Comparison of ENCODE assay signal across 17 cellular contexts in the genomic region with DNA sequence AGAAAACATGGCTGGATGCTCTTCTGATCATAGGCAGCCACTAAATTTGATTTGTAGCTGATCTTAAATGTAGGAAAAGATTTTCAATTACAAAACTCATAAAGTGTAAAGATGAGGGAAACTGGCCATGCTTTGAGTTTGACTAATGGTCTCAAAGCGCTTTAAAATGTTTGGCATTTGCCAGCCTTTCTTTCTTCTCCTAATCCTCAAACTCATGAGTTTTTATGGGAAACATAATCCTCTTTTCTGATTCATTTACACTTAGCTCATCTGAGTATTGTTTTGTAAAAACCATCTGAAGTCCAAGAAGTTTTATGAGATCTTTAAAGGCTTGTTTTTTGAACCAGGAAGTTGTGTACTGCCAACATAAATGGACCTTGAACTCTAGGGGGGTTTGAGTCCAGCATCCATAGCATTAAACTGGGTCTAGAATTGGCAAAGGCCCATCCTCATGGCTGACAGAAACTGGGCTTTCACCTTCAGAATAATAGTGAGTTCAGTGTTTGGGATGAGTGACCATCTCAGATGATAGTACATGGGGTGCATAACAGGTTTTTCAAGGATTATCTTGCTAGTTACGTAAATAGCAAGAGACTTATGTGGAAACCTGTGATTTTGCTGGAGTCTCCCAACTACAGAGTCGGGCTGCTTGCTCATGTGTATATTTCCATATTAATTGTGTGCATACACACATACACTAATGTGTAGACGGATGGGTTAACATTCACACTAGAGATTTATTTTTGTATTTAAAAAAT. TPM values are rescaled to one million over a fixed set of nuclear protein-coding genes. Genes with fewer than 3 reads are reported as not detected.
DNase-seq lines count a peak whose midpoint lies in the region; ATAC-seq, FAIRE-seq and TF ChIP-seq lines count a peak whose summit lies in the region.
"Had no signal": no experiment of that assay in that cellular context is flagged by ENCODE, and none has a peak within 500 bp of the region (broad histone marks: within the 10 kb centered on the region; RNA-seq: fewer than 3 reads in every experiment).

No MANE protein-coding gene starts in this region.

- TF ChIP-seq CTCF in AG09309 (IDR thresholded peaks at IDR 0.05; ENCODE audit: control insufficient read depth, insufficient read depth, low read depth, low read length, missing control alignments) (no peak), HEK293 (tag by site-specific recombination; IDR thresholded peaks at IDR 0.05) (no peak), nephron progenitor cell (IDR thresholded peaks at IDR 0.05) (no peak), smooth muscle cell (IDR thresholded peaks at IDR 0.05; ENCODE audit: borderline replicate concordance, insufficient read depth, poor library complexity, severe bottlenecking) (no peak)

- H2AFZ ChIP-seq in smooth muscle cell (ENCODE audit: low read depth), result no peak overlapping the region
- H2AFZ ChIP-seq: PC-9 had no signal

- no peak for FAIRE-seq in urothelium cell line (lab: Jason Lieb, UNC)
- FAIRE-seq: HepG2 had no signal

- no peak overlapping the region for H3K9ac ChIP-seq in smooth muscle cell (ENCODE audit: low read depth)

- peaks cover 4% of the 10 kb centered on the region for H3K9me3 Mint-ChIP-seq in nephron progenitor cell
- H3K9me3 Mint-ChIP-seq: CD4-positive, alpha-beta T cell had no signal

- CTCF ChIA-PET in HEK293 (lab: Yijun Ruan, JAX), result interaction anchor here (0.7 to 1.0 kb wide), 2 partner anchors 12 to 498 kb away, joined by 4 read pairs; no protein-coding TSS in a partner anchor

- H4K20me1 ChIP-seq in smooth muscle cell (ENCODE audit: low read depth), result no peaks in the 10 kb centered on the region

- no peaks in the 10 kb centered on the region for H3K27me3 ChIP-seq in smooth muscle cell (ENCODE audit: low read depth)

- no peaks in the 10 kb centered on the region for H3K9me3 ChIP-seq in HEK293 (ENCODE audit: control insufficient read depth, insufficient read depth, low read depth, low read length)
- H3K9me3 ChIP-seq in smooth muscle cell (replicated peaks; ENCODE audit: low read depth), result no peaks in the 10 kb centered on the region

- no peak overlapping the region for H3K4me3 Mint-ChIP-seq in nephron progenitor cell
- H3K4me3 Mint-ChIP-seq: CD4-positive, alpha-beta T cell had no signal

- peaks cover 5% of the 10 kb centered on the region for H3K36me3 Mint-ChIP-seq in nephron progenitor cell (ENCODE audit: low read depth)

- ATAC-seq in HG02840 (IDR thresholded peaks at IDR 0.05; ENCODE audit: low FRiP score, unreplicated experiment) (no peak), HG03571 (IDR thresholded peaks at IDR 0.05; ENCODE audit: unreplicated experiment) (no peak)
- ATAC-seq: HepG2 had no signal

- peak overlapping the region; percentile 34 for H3K27ac Mint-ChIP-seq in nephron progenitor cell
- H3K27ac Mint-ChIP-seq: CD4-positive, alpha-beta T cell had no signal

- H3K4me2 ChIP-seq in smooth muscle cell, result no peak overlapping the region
- H3K4me2 ChIP-seq: PC-9 had no signal

- no peaks in the 10 kb centered on the region for H3K36me3 ChIP-seq in HEK293 (ENCODE audit: control insufficient read depth in 2 of 2, insufficient read depth in 1 of 2, low read length in 2 of 2)
- no peaks in the 10 kb centered on the region for H3K36me3 ChIP-seq in smooth muscle cell (ENCODE audit: low read depth)

- 89% methylated on average over 4 of the region's 4 CpGs for WGBS in smooth muscle cell (ENCODE audit: low lambda C conversion rate)

- H3F3A ChIP-seq in smooth muscle cell (ENCODE audit: low read depth), result no peaks in the 10 kb centered on the region

- POLR2A ChIA-PET in HEK293 (lab: Yijun Ruan, JAX), result no interaction called here

- peaks cover 13% of the 10 kb centered on the region for H3K4me1 ChIP-seq in HEK293 (ENCODE audit: control insufficient read depth, insufficient read depth, low read length)
- H3K4me1 ChIP-seq in smooth muscle cell (ENCODE audit: low read depth), result peaks cover 16% of the 10 kb centered on the region

- H3K4me1 Mint-ChIP-seq in nephron progenitor cell, result peaks cover 24% of the 10 kb centered on the region

- peaks cover 5% of the 10 kb centered on the region for H3K27me3 Mint-ChIP-seq in nephron progenitor cell (ENCODE audit: low read depth, poor library complexity)

- H3K27ac ChIP-seq in HEK293 (ENCODE audit: extremely low read depth, low read depth, low read length) (no peak overlapping the region), smooth muscle cell (ENCODE audit: low read depth) (no peak overlapping the region)
- H3K27ac ChIP-seq: PC-9 had no signal

- H3K4me3 ChIP-seq in AG09309 (ENCODE audit: control insufficient read depth, low read depth, low read length) (no peak overlapping the region), HEK293 (ENCODE audit: low read depth, low read length) (no peak overlapping the region), smooth muscle cell (no peak overlapping the region)
- H3K4me3 ChIP-seq: PC-9 had no signal

- no peaks in the 10 kb centered on the region for H3K79me2 ChIP-seq in smooth muscle cell (ENCODE audit: low read depth)

- DNase-seq in AG09309 (ENCODE audit: low read depth), result peak; percentile 11
- DNase-seq in ecto neural progenitor cell (ENCODE audit: low spot score), result peak; percentile 13
- DNase-seq in nephron progenitor cell, result no peak
- DNase-seq in urothelium cell line (ENCODE audit: low spot score), result no peak
- no peak for DNase-seq in smooth muscle cell (lab: John Stamatoyannopoulos, UW; ENCODE audit: unreplicated experiment)
- DNase-seq: CD4-positive, alpha-beta T cell; GOT3; MV-4-11; NCI-H1417 treated with DMSO at 0.1 percent for 48 hours; NCI-H2081 treated with DMSO at 0.1 percent for 48 hours; NCI-H526 treated with DMSO at 0.1 percent for 48 hours; PC-9; Right ventricle myocardium superior had no signal

TF ChIP-seq in HEK293, 187 proteins besides CTCF, POLR2A, EP300 and RAD21:
- TF ChIP-seq, protein P1, sequence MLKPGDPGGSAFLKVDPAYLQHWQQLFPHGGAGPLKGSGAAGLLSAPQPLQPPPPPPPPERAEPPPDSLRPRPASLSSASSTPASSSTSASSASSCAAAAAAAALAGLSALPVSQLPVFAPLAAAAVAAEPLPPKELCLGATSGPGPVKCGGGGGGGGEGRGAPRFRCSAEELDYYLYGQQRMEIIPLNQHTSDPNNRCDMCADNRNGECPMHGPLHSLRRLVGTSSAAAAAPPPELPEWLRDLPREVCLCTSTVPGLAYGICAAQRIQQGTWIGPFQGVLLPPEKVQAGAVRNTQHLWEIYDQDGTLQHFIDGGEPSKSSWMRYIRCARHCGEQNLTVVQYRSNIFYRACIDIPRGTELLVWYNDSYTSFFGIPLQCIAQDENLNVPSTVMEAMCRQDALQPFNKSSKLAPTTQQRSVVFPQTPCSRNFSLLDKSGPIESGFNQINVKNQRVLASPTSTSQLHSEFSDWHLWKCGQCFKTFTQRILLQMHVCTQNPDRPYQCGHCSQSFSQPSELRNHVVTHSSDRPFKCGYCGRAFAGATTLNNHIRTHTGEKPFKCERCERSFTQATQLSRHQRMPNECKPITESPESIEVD (tag by site-specific recombination; IDR thresholded peaks at IDR 0.05), result peak; percentile 80
- TF ChIP-seq ZFP37 (tag by site-specific recombination; IDR thresholded peaks at IDR 0.05) (no peak), ZNF433 (tag by site-specific recombination; IDR thresholded peaks at IDR 0.05; ENCODE audit: low read depth) (no peak), GFI1B (tag by site-specific recombination; IDR thresholded peaks at IDR 0.05) (0 out of 2 replicates have a peak, but pooled peaks have one; percentile 28), ZNF239 (tag by site-specific recombination; IDR thresholded peaks at IDR 0.05) (no peak), OVOL3 (tag by site-specific recombination; IDR thresholded peaks at IDR 0.05) (no peak), ZNF394 (tag by site-specific recombination; IDR thresholded peaks at IDR 0.05; ENCODE audit: borderline replicate concordance) (no peak), FEZF1 (tag by site-specific recombination; IDR thresholded peaks at IDR 0.05) (peak; percentile 90), ZNF501 (tag by site-specific recombination; IDR thresholded peaks at IDR 0.05) (no peak), ZNF843 (tag by site-specific recombination; IDR thresholded peaks at IDR 0.05) (peak; percentile 61; the same call in 1 of the 2 replicates), ZNF544 (tag by site-specific recombination; IDR thresholded peaks at IDR 0.05) (no peak)
- TF ChIP-seq, protein P2, sequence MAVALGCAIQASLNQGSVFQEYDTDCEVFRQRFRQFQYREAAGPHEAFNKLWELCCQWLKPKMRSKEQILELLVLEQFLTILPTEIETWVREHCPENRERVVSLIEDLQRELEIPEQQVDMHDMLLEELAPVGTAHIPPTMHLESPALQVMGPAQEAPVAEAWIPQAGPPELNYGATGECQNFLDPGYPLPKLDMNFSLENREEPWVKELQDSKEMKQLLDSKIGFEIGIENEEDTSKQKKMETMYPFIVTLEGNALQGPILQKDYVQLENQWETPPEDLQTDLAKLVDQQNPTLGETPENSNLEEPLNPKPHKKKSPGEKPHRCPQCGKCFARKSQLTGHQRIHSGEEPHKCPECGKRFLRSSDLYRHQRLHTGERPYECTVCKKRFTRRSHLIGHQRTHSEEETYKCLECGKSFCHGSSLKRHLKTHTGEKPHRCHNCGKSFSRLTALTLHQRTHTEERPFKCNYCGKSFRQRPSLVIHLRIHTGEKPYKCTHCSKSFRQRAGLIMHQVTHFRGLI (tag by site-specific recombination; IDR thresholded peaks at IDR 0.05), result no peak
- TF ChIP-seq, protein P3, sequence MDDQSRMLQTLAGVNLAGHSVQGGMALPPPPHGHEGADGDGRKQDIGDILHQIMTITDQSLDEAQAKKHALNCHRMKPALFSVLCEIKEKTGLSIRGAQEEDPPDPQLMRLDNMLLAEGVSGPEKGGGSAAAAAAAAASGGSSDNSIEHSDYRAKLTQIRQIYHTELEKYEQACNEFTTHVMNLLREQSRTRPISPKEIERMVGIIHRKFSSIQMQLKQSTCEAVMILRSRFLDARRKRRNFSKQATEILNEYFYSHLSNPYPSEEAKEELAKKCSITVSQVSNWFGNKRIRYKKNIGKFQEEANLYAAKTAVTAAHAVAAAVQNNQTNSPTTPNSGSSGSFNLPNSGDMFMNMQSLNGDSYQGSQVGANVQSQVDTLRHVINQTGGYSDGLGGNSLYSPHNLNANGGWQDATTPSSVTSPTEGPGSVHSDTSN (CRISPR knock-in tag; IDR thresholded peaks at IDR 0.05), result no peak
TF ChIP-seq in HEK293: peak in this region for 4.

RNA-seq across cellular contexts. Expression of a gene that starts 3.8 kb away (rescaled TPM):
- 250 and 307 TPM in 2 replicates for total RNA-seq in smooth muscle cell
- polyA plus RNA-seq in smooth muscle cell, result 114 and 146 TPM in 2 replicates

Comparison
In these comparisons a context has a peak if more than half of its experiments do, and no peak if none do; other contexts are left out.
1. DNase-seq: peak in AG09309 (single experiment) and ecto neural progenitor cell (single experiment); none in nephron progenitor cell (single experiment), urothelium cell line (single experiment) and smooth muscle cell (single experiment).